In the genomic region with DNA sequence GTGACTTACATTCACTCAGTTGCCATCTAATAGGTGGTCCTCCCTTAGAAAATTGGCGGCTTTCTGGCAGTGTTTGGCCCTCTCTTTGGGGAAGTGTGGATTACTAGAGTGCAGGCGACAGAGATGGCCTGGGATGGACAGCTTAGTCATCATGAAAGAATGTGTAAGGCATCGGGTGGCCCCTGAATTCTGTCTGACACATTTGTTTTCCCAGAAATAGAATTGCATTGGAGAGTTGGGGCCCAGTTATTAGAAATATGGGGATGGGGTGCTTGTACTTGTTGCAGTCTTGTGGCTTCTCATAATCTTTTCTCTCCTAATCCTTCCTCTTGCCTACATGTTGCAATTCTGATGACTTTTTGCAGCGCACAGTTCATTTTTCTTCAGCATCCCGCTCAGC, we compare ENCODE assay signal across 15 cellular contexts. TPM values are rescaled to one million over a fixed set of nuclear protein-coding genes. Genes with fewer than 3 reads are reported as not detected.
DNase-seq lines count a peak whose midpoint lies in the region; ATAC-seq, FAIRE-seq and TF ChIP-seq lines count a peak whose summit lies in the region.
"Had no signal": no experiment of that assay in that cellular context is flagged by ENCODE, and none has a peak within 500 bp of the region (broad histone marks: within the 10 kb centered on the region; RNA-seq: fewer than 3 reads in every experiment).

No MANE protein-coding gene starts in this region.

- peaks cover 64% of the 10 kb centered on the region for H3K4me1 Mint-ChIP-seq in astrocyte (ENCODE audit: low read depth, unreplicated experiment)

- peaks cover 51% of the 10 kb centered on the region for H4K20me1 ChIP-seq in astrocyte (ENCODE audit: insufficient read depth, low read length)

- no peaks in the 10 kb centered on the region for H3K9me3 ChIP-seq in astrocyte (ENCODE audit: insufficient read depth, low read depth, low read length)
- H3K9me3 ChIP-seq in mesodermal cell (ENCODE audit: control insufficient read depth, low read length), result no peaks in the 10 kb centered on the region
- H3K9me3 ChIP-seq: heart right ventricle, stomach had no signal

- no peak for ATAC-seq in GM21447 (IDR thresholded peaks at IDR 0.05; ENCODE audit: unreplicated experiment)
- ATAC-seq in HG03439 (IDR thresholded peaks at IDR 0.05; ENCODE audit: unreplicated experiment), result no peak
- no peak for ATAC-seq in GM19397 (IDR thresholded peaks at IDR 0.05; ENCODE audit: unreplicated experiment)
- ATAC-seq: activated T-cell treated with anti-CD3 and anti-CD28 coated beads, Interleukin-2, amount 50 U/mL, for 4 hours; effector memory CD8-positive, alpha-beta T cell had no signal

- H3K4me3 ChIP-seq in astrocyte (ENCODE audit: insufficient read depth, low read depth, low read length) (no peak overlapping the region), mesodermal cell (ENCODE audit: extremely low read depth, insufficient read depth, low read length, poor library complexity, severe bottlenecking) (no peak overlapping the region)
- H3K4me3 ChIP-seq: heart right ventricle, stomach had no signal

- H3K27me3 ChIP-seq in astrocyte (ENCODE audit: insufficient read depth, low read length), result no peaks in the 10 kb centered on the region
- H3K27me3 ChIP-seq: heart right ventricle, stomach had no signal

- H3K9ac ChIP-seq in astrocyte (ENCODE audit: low read length), result no peak overlapping the region

- DNase-seq in CD1c-positive myeloid dendritic cell (ENCODE audit: extremely low spot score) (peak; percentile 16), M059J (ENCODE audit: low read depth) (peak; percentile 72), astrocyte (ENCODE audit: low read depth) (no peak), hippocampal formation (lab: John Stamatoyannopoulos, UW) (no peak)
- DNase-seq: activated T-cell treated with anti-CD3 and anti-CD28 coated beads, Interleukin-2, amount 50 U/mL, for 4 hours; effector memory CD8-positive, alpha-beta T cell; heart right ventricle; retina; SHP77; stomach had no signal

- no peak for TF ChIP-seq CTCF in astrocyte (IDR thresholded peaks at IDR 0.05; ENCODE audit: insufficient read depth, low read depth, low read length)

- H3K4me3 Mint-ChIP-seq in astrocyte (ENCODE audit: unreplicated experiment), result peak overlapping the region; percentile 8
- H3K4me3 Mint-ChIP-seq: activated T-cell treated with anti-CD3 and anti-CD28 coated beads, Interleukin-2, amount 50 U/mL, for 4 hours; CD14-positive monocyte; effector memory CD8-positive, alpha-beta T cell had no signal

- H3K27ac Mint-ChIP-seq in astrocyte (ENCODE audit: unreplicated experiment), result peak overlapping the region; percentile 68
- H3K27ac Mint-ChIP-seq: effector memory CD8-positive, alpha-beta T cell had no signal

- no peak for FAIRE-seq in astrocyte (lab: Jason Lieb, UNC)

- peaks cover 83% of the 10 kb centered on the region for H3K79me2 ChIP-seq in astrocyte (ENCODE audit: insufficient read depth, low read length)

- H3K4me2 ChIP-seq in astrocyte (ENCODE audit: low read length), result peak overlapping the region; percentile 64

- H3K4me1 ChIP-seq in astrocyte (ENCODE audit: insufficient read depth, low read length), result peaks cover 40% of the 10 kb centered on the region
- peaks cover 66% of the 10 kb centered on the region for H3K4me1 ChIP-seq in mesodermal cell (ENCODE audit: control insufficient read depth, insufficient read depth, low read length, poor library complexity, severe bottlenecking)

- H2AFZ ChIP-seq in astrocyte (ENCODE audit: low read depth, low read length), result no peak overlapping the region

- H3K27me3 Mint-ChIP-seq in astrocyte (ENCODE audit: low read depth, unreplicated experiment), result no peaks in the 10 kb centered on the region
- H3K27me3 Mint-ChIP-seq: effector memory CD8-positive, alpha-beta T cell had no signal

- H3K27ac ChIP-seq in astrocyte (ENCODE audit: low read depth, low read length) (no peak overlapping the region), mesodermal cell (ENCODE audit: low read depth, low read length, severe bottlenecking) (peak overlapping the region; percentile 38)

- H3K36me3 ChIP-seq in astrocyte (ENCODE audit: insufficient read depth, low read length) (no peaks in the 10 kb centered on the region), mesodermal cell (ENCODE audit: control insufficient read depth, insufficient read depth, low read length) (peaks cover 51% of the 10 kb centered on the region)

- H3K9me3 Mint-ChIP-seq in astrocyte (ENCODE audit: unreplicated experiment), result no peaks in the 10 kb centered on the region
- H3K9me3 Mint-ChIP-seq: activated T-cell treated with anti-CD3 and anti-CD28 coated beads, Interleukin-2, amount 50 U/mL, for 4 hours; CD14-positive monocyte; effector memory CD8-positive, alpha-beta T cell had no signal

- WGBS in mesodermal cell (ENCODE audit: insufficient coverage in 2 of 2), 2 experiments, result 73 to 92% methylated on average over 4 to 5 of the region's 5 CpGs

- peaks cover 9% of the 10 kb centered on the region for H3K36me3 Mint-ChIP-seq in astrocyte (ENCODE audit: low read depth, unreplicated experiment)

RNA-seq across cellular contexts. Expression of a gene that starts 13.8 kb away (rescaled TPM):
- 0.34 and 2.6 TPM in 2 replicates for total RNA-seq in M059J (2014; rRNA removed; shearing (Covaris generic))
- 52.1 and 52.4 TPM in 2 replicates for total RNA-seq in astrocyte
- polyA plus RNA-seq in mesodermal cell (2013, experiment 1 of 2), result 26.1 TPM
- 21.6 TPM for polyA plus RNA-seq in mesodermal cell (2013, experiment 2 of 2)

Comparison
In these comparisons a context has a peak if more than half of its experiments do, and no peak if none do; other contexts are left out.
1. DNase-seq: peak in CD1c-positive myeloid dendritic cell (single experiment) and M059J (single experiment); none in astrocyte (single experiment) and hippocampal formation (0 of 2).
2. RNA of a gene that starts 13.8 kb away (total RNA-seq): 52.1 to 52.4 TPM in astrocyte; 0.34 to 2.6 TPM in M059J; every median in the first group is over 10 times any median in the second.